In the genomic region with DNA sequence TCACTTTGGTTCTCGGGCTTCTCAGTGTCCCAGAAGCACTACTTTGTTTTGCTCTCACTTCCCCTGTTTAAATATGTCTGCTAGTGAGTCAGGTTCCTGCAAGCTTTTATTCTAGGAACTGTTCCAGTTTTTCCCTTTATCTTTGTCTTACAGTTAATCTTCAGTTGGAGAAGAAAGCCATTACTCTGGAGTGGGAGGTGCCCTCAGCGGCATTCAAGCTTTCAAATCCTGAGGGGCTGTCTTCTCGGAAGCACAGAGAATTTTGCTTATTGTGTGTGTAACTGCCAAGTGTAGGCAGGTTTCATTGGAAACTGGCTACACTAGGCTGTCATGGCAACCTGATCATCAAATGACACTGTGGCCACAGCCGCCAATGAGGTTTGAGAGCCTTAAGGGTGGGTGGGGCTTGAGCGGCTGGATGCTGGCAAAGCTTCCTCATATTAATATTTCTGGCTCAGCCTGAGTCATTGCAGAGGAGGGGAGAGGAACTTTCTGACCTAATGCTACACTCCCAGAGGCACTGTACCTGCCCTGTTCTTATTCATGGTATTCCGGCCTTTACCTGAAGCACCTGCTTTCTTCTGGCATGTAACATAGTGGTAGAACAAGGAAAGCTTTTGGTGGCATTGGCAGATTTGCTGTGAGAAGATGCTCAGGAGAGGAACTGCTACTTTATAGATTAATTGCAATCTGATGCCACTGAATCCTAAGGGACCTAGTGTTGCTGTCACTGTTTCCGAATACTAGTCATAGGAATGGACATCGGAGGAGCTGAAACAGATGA, we compare ENCODE assay signal across 8 cellular contexts.
DNase-seq lines count a peak whose midpoint lies in the region; TF ChIP-seq lines count a peak whose summit lies in the region.

No MANE protein-coding gene starts in this region.

- H3K4me1 ChIP-seq in OCI-LY1 (ENCODE audit: insufficient read depth, low read length, severe bottlenecking) (peaks cover 34% of the 10 kb centered on the region), mucosa of stomach (ENCODE audit: control insufficient read depth, insufficient read depth, low read length) (peaks cover 41% of the 10 kb centered on the region)

- H3K27ac ChIP-seq in OCI-LY1 (ENCODE audit: low read depth, low read length, poor library complexity, severe bottlenecking) = peak overlapping the region; percentile 40

- no peaks in the 10 kb centered on the region for H3K9me2 ChIP-seq in OCI-LY1 (ENCODE audit: low read depth, low read length)

- H3K9me3 ChIP-seq in OCI-LY1 (ENCODE audit: low read length) (no peaks in the 10 kb centered on the region), mucosa of stomach (ENCODE audit: control insufficient read depth, low read length) (no peaks in the 10 kb centered on the region)

- peak; percentile 97 for DNase-seq in CD1c-positive myeloid dendritic cell (ENCODE audit: extremely low spot score)
- peak; percentile 89 for DNase-seq in GM20000 (ENCODE audit: low spot score)
- DNase-seq in HPDE6-E6E7 (ENCODE audit: extremely low spot score) = peak; percentile 97
- peak; percentile 50 for DNase-seq in activated T-cell treated with anti-CD3 and anti-CD28 coated beads for 1 hour (ENCODE audit: low read depth)
- DNase-seq in epithelial cell of esophagus (ENCODE audit: low read depth) = peak; percentile 99
- peak; percentile 61 to 73 for DNase-seq in stimulated activated CD8-positive, alpha-beta memory T cell treated with anti-CD3 and anti-CD28 coated beads, Interleukin-2, amount 100 ng/mL, for 48 hours (ENCODE audit: low read depth in 2 of 2)

- H3K9ac ChIP-seq in OCI-LY1 (ENCODE audit: low read length) (no peak overlapping the region; the same call in 1 of the 2 replicates), mucosa of stomach (ENCODE audit: low read length) (peak overlapping the region; percentile 63)

- TF ChIP-seq CTCF in GM20000 (IDR thresholded peaks at IDR 0.05; ENCODE audit: extremely low read depth, missing control alignments) (no peak), OCI-LY1 (IDR thresholded peaks at IDR 0.05; ENCODE audit: low read length) (no peak), epithelial cell of esophagus (IDR thresholded peaks at IDR 0.05; ENCODE audit: insufficient read depth, low read depth, low read length, missing control alignments) (no peak)

- H3K79me2 ChIP-seq in OCI-LY1 (ENCODE audit: insufficient read depth, low read length) = peaks cover 6% of the 10 kb centered on the region; the same call in 1 of the 2 replicates

- no peaks in the 10 kb centered on the region for H3F3A ChIP-seq in OCI-LY1 (ENCODE audit: insufficient read depth, low read length)

- peak overlapping the region; percentile 35 for H3K4me2 ChIP-seq in OCI-LY1 (ENCODE audit: low read length)

- H2AFZ ChIP-seq in OCI-LY1 (ENCODE audit: low read length) = no peak overlapping the region

- H4K20me1 ChIP-seq in OCI-LY1 (ENCODE audit: insufficient read depth, low read length) = no peaks in the 10 kb centered on the region

- no peaks in the 10 kb centered on the region for H3K27me3 ChIP-seq in OCI-LY1 (ENCODE audit: insufficient read depth, low read length)
- H3K27me3 ChIP-seq in mucosa of stomach (ENCODE audit: control insufficient read depth, insufficient read depth, low read length) = no peaks in the 10 kb centered on the region

- H3K4me3 ChIP-seq in OCI-LY1 (ENCODE audit: low read depth, low read length, poor library complexity, severe bottlenecking) (no peak overlapping the region), epithelial cell of esophagus (ENCODE audit: low read length) (peak overlapping the region; percentile 25), mucosa of stomach (ENCODE audit: low read length) (no peak overlapping the region)

- H3K36me3 ChIP-seq in OCI-LY1 (ENCODE audit: insufficient read depth, low read length) (no peaks in the 10 kb centered on the region), mucosa of stomach (ENCODE audit: control insufficient read depth, insufficient read depth, low read length) (no peaks in the 10 kb centered on the region)
